Comparison of ENCODE assay signal across 8 cellular contexts in genomic region chr2:209425082-209426071, GRCh38. TPM values are rescaled to one million over a fixed set of nuclear protein-coding genes. Genes with fewer than 3 reads are reported as not detected.
DNase-seq lines count a peak whose midpoint lies in the region; ATAC-seq, FAIRE-seq and TF ChIP-seq lines count a peak whose summit lies in the region.

No MANE protein-coding gene starts in this region.

- DNase-seq in BJ (ENCODE audit: low read depth) (no peak), HuH-7 (ENCODE audit: low spot score) (peak; percentile 40), NT2/D1 (ENCODE audit: low read depth, low spot score) (peak; percentile 30), H1 (ENCODE audit: low read depth in 1 of 2, low spot score in 2 of 2) (no peak), naive B cell (peak; percentile 29), T-helper 9 cell (no peak)
- DNase-seq in activated CD8-positive, alpha-beta memory T cell treated with anti-CD3 and anti-CD28 coated beads, Interleukin-2, amount 10 ng/mL, durations not matched to agents 7 days and 5 days, result no peak

- H3K36me3 Mint-ChIP-seq in naive B cell, result no peaks in the 10 kb centered on the region
- H3K36me3 Mint-ChIP-seq in activated CD8-positive, alpha-beta memory T cell treated with anti-CD3 and anti-CD28 coated beads, Interleukin-2, amount 10 ng/mL, durations not matched to agents 7 days and 5 days, result no peaks in the 10 kb centered on the region

- H2AK5ac ChIP-seq in H1 (ENCODE audit: low read depth, low read length), result no peak overlapping the region

- peak overlapping the region; percentile 90 to 96 for H3K4me2 ChIP-seq in H1 (ENCODE audit: insufficient read depth in 1 of 2, low read depth in 2 of 2, low read length in 2 of 2)

- H3K27me3 ChIP-seq in BJ (ENCODE audit: control insufficient read depth, insufficient read depth, low read length) (no peaks in the 10 kb centered on the region), NT2/D1 (ENCODE audit: insufficient read depth, insufficient read length) (peaks cover 8% of the 10 kb centered on the region), H1 (replicated peaks in 1 of 4; ENCODE audit: control insufficient read depth in 3 of 4, extremely low read depth in 1 of 4, insufficient read depth in 3 of 4, low read length in 3 of 4) (no peaks in the 10 kb centered on the region; a peak in 2 of 7 replicates)

- H4K20me1 ChIP-seq in H1 (replicated peaks in 1 of 2; ENCODE audit: control insufficient read depth in 1 of 2, insufficient read depth in 2 of 2, low read length in 2 of 2), result no peaks in the 10 kb centered on the region

- peak overlapping the region; percentile 81 to 95 (median 90) for H3K4me3 Mint-ChIP-seq in naive B cell
- no peak overlapping the region for H3K4me3 Mint-ChIP-seq in activated CD8-positive, alpha-beta memory T cell treated with anti-CD3 and anti-CD28 coated beads, Interleukin-2, amount 10 ng/mL, durations not matched to agents 7 days and 5 days

- TF ChIP-seq POLR2A in H1 (IDR thresholded peaks at IDR 0.05; ENCODE audit: control extremely low read depth in 1 of 2, low read depth in 2 of 2, low read length in 2 of 2), result no peak

- H3K79me1 ChIP-seq in H1 (ENCODE audit: low read depth, low read length), result no peaks in the 10 kb centered on the region

- no peak overlapping the region for H3K18ac ChIP-seq in H1 (ENCODE audit: extremely low read depth, low read length)

- POLR2A ChIA-PET in BJ (lab: Charles Lee) (no interaction called here), H1 (lab: Charles Lee; ENCODE audit: partially characterized antibody) (no interaction called here)

- no peak for TF ChIP-seq EP300 in H1 (IDR thresholded peaks at IDR 0.05; ENCODE audit: borderline replicate concordance in 1 of 2, low read depth in 2 of 2, low read length in 2 of 2)

- FAIRE-seq in H1 (lab: Jason Lieb, UNC), result no peak

- peak overlapping the region in 2 of 6 donors; percentile 0 to 22 for H3K27ac Mint-ChIP-seq in naive B cell
- H3K27ac Mint-ChIP-seq in activated CD8-positive, alpha-beta memory T cell treated with anti-CD3 and anti-CD28 coated beads, Interleukin-2, amount 10 ng/mL, durations not matched to agents 7 days and 5 days, result no peak overlapping the region

- CTCF ChIA-PET in BJ (lab: Yijun Ruan, JAX), result interaction anchor here (0.6 to 6.3 kb wide), 23 partner anchors 9 to 178 kb away, joined by 3 to 108 read pairs (median 6); no protein-coding TSS in a partner anchor
- CTCF ChIA-PET in H1 (lab: Charles Lee; ENCODE audit: partially characterized antibody), result interaction anchor here (0.6 to 4.2 kb wide), 29 partner anchors 8 to 970 kb away, joined by 3 to 31 read pairs (median 4); partner anchors contain the start of gene UNC80
- CTCF ChIA-PET in activated CD8-positive, alpha-beta memory T cell treated with anti-CD3 and anti-CD28 coated beads, Interleukin-2, amount 10 ng/mL, durations not matched to agents 7 days and 5 days (lab: Charles Lee), result interaction anchor here (1.4 kb wide), 1 partner anchor 91 kb away, joined by 4 read pairs; no protein-coding TSS in a partner anchor

- ATAC-seq in GM18502 (IDR thresholded peaks at IDR 0.05; ENCODE audit: poor library complexity, unreplicated experiment) (peak; percentile 41), naive B cell (ENCODE audit: low read depth in 2 of 2) (peak; percentile 14 to 28)
- ATAC-seq in activated CD8-positive, alpha-beta memory T cell treated with anti-CD3 and anti-CD28 coated beads, Interleukin-2, amount 10 ng/mL, durations not matched to agents 7 days and 5 days, result no peak

- no peak overlapping the region for H3K4ac ChIP-seq in H1 (replicated peaks; ENCODE audit: insufficient read length, low read depth, low read length)

- 38% methylated on average over 7 of the region's 7 CpGs; no CpG with 5 or more reads in 1 of the 2 experiments for WGBS in H1 (ENCODE audit: extremely low coverage in 1 of 2, insufficient coverage in 1 of 2, insufficient read length in 1 of 2, insufficient replicate concordance in 2 of 2, low coverage in 1 of 2, low lambda C conversion rate in 2 of 2, missing lambda C conversion rate in 1 of 2), 2 experiments

- H3K4me1 ChIP-seq in NT2/D1 (ENCODE audit: insufficient read depth, insufficient read length), result peaks cover 4% of the 10 kb centered on the region
- H3K4me1 ChIP-seq in H1 (replicated peaks in 1 of 4; ENCODE audit: control insufficient read depth in 3 of 4, insufficient read depth in 4 of 4, low read length in 3 of 4), result peaks cover 0 to 6% (median 1%) of the 10 kb centered on the region in 4 experiments; a peak in 4 of 7 replicates

- H2BK20ac ChIP-seq in H1 (ENCODE audit: low read length), result no peak overlapping the region

- H3K79me2 ChIP-seq in H1 (ENCODE audit: control insufficient read depth in 1 of 2, insufficient read depth in 2 of 2, low read length in 2 of 2), result peaks cover 0 to 5% of the 10 kb centered on the region in 2 experiments; a peak in 1 of 4 replicates

- no peak overlapping the region for H3K14ac ChIP-seq in H1 (ENCODE audit: insufficient read length)

- H2BK15ac ChIP-seq in H1 (ENCODE audit: low read length), result no peak overlapping the region

- no peak overlapping the region for H2AFZ ChIP-seq in H1 (ENCODE audit: low read length)

- peaks cover 0 to 13% (median 4%) of the 10 kb centered on the region in 3 donors for H3K27me3 Mint-ChIP-seq in naive B cell
- peaks cover 27% of the 10 kb centered on the region for H3K27me3 Mint-ChIP-seq in activated CD8-positive, alpha-beta memory T cell treated with anti-CD3 and anti-CD28 coated beads, Interleukin-2, amount 10 ng/mL, durations not matched to agents 7 days and 5 days

- no peak overlapping the region for H4K8ac ChIP-seq in H1 (ENCODE audit: extremely low read depth, insufficient read depth, low read length)

- no peak overlapping the region for H2BK120ac ChIP-seq in H1 (replicated peaks; ENCODE audit: low read depth, low read length)

- TF ChIP-seq CTCF in BJ (IDR thresholded peaks at IDR 0.05; ENCODE audit: insufficient read depth, low read depth, low read length) (peak; percentile 70), H1 (IDR thresholded peaks at IDR 0.05; ENCODE audit: control extremely low read depth in 1 of 3, insufficient read depth in 1 of 3, low read depth in 1 of 3, low read length in 3 of 3) (peak in 2 of 3 experiments; percentile 50 to 61; a peak in 2 of 4 replicates)

- H4K91ac ChIP-seq in H1 (replicated peaks; ENCODE audit: insufficient read length, low read length), result no peak overlapping the region

- no peak overlapping the region for H2BK5ac ChIP-seq in H1 (ENCODE audit: low read depth, low read length)

- peak overlapping the region; percentile 77 for H3K9ac ChIP-seq in NT2/D1 (ENCODE audit: insufficient read length, low read depth)
- no peak overlapping the region for H3K9ac ChIP-seq in H1 (replicated peaks in 1 of 4; ENCODE audit: extremely low read depth in 1 of 4, low read depth in 3 of 4, low read length in 3 of 4)

- H3K36me3 ChIP-seq in BJ (ENCODE audit: control insufficient read depth, insufficient read depth, low read length) (no peaks in the 10 kb centered on the region), NT2/D1 (ENCODE audit: insufficient read depth, insufficient read length, low read length) (no peaks in the 10 kb centered on the region), H1 (ENCODE audit: control insufficient read depth in 2 of 4, insufficient read depth in 4 of 4, low read length in 3 of 4) (no peaks in the 10 kb centered on the region; a peak in 1 of 8 replicates)

- peaks cover 17 to 22% (median 18%) of the 10 kb centered on the region in 3 donors for H3K4me1 Mint-ChIP-seq in naive B cell
- H3K4me1 Mint-ChIP-seq in activated CD8-positive, alpha-beta memory T cell treated with anti-CD3 and anti-CD28 coated beads, Interleukin-2, amount 10 ng/mL, durations not matched to agents 7 days and 5 days, result peaks cover 10% of the 10 kb centered on the region

- no peak overlapping the region for H4K5ac ChIP-seq in H1 (ENCODE audit: insufficient read length, low read depth, low read length)

- H3K23ac ChIP-seq in H1 (ENCODE audit: insufficient read length), result no peak overlapping the region

- no peak overlapping the region for H3K27ac ChIP-seq in H1 (ENCODE audit: low read depth, low read length)

- H3K9me3 ChIP-seq in NT2/D1 (ENCODE audit: insufficient read depth, low read length) (no peaks in the 10 kb centered on the region), H1 (ENCODE audit: insufficient read depth in 2 of 2, low read depth in 1 of 2, low read length in 1 of 2) (no peaks in the 10 kb centered on the region)

- H3K4me3 ChIP-seq in BJ (ENCODE audit: low read depth, low read length), result peak overlapping the region; percentile 74
- peak overlapping the region; percentile 83 for H3K4me3 ChIP-seq in NT2/D1 (ENCODE audit: insufficient read length, low read depth)
- H3K4me3 ChIP-seq in H1 (ENCODE audit: extremely low read depth in 1 of 4, insufficient read depth in 2 of 4, low read depth in 3 of 4, low read length in 4 of 4), result peak overlapping the region; percentile 50 to 91 (median 67); a peak in 6 of 8 replicates

- H3K23me2 ChIP-seq in H1 (ENCODE audit: low read depth, low read length), result peaks cover 5% of the 10 kb centered on the region; the same call in 1 of the 2 replicates

- no peak overlapping the region for H3K56ac ChIP-seq in H1 (replicated peaks; ENCODE audit: insufficient read length, low read depth, low read length)

- TF ChIP-seq RAD21 in H1 (IDR thresholded peaks at IDR 0.05 in 1 of 2, conservative IDR thresholded peaks at IDR 0.05 in 1 of 2; ENCODE audit: low read depth in 2 of 2, low read length in 2 of 2), result peak; percentile 58 to 61

- H2BK12ac ChIP-seq in H1 (ENCODE audit: low read depth, low read length), result no peak overlapping the region

- H3K9me3 Mint-ChIP-seq in naive B cell, result no peaks in the 10 kb centered on the region
- H3K9me3 Mint-ChIP-seq in activated CD8-positive, alpha-beta memory T cell treated with anti-CD3 and anti-CD28 coated beads, Interleukin-2, amount 10 ng/mL, durations not matched to agents 7 days and 5 days (ENCODE audit: low read depth), result no peaks in the 10 kb centered on the region

TF ChIP-seq in H1, 55 proteins besides CTCF, POLR2A, EP300 and RAD21 (continues in another document):
- TF ChIP-seq CBX5 (IDR thresholded peaks at IDR 0.05; ENCODE audit: low read depth, low read length), result no peak
- no peak for TF ChIP-seq TBP (IDR thresholded peaks at IDR 0.05; ENCODE audit: low read depth, low read length)

RNA-seq across cellular contexts. Expression of gene MAP2, which starts 1.5 kb away (rescaled TPM):
- polyA plus RNA-seq in BJ (2011; rRNA removed) (3.5 and 3.7 TPM in 2 replicates), H1 (2011; rRNA removed) (7.2 and 9.4 TPM in 2 replicates), naive B cell (ENCODE audit: low read depth in 6 of 6) (10 to 100 TPM in 1 of 6 donors, 1 to 10 TPM in 5; 2.7 to 10.1 (median 6.3) TPM)
- 7.3 and 10.5 TPM in 2 replicates for polyA minus RNA-seq in BJ (2011; rRNA and poly(A)+ RNA removed)
- total RNA-seq in H1 (2021; fragmentation: NEBNext Ultra II Directional; extraction: Animal tissue kit (Norgen Biotek cat#: 25700)), result 4.6 and 5.9 TPM in 2 replicates
- polyA plus RNA-seq in H1 (2011; cell fraction: cytosol; rRNA removed), result 4.1 TPM
- polyA plus RNA-seq in H1 (2011; cell fraction: nucleus; rRNA removed), result 12.9 TPM
- 6.6 to 8.3 TPM (median 8.0 TPM) in 4 replicates for polyA plus RNA-seq in H1 (2012, experiment 1 of 2)
- 1.5 TPM for polyA plus RNA-seq in H1 (2012, experiment 2 of 2)
- polyA plus RNA-seq in H1 (2013, experiment 1 of 2), result 3.8 TPM
- polyA plus RNA-seq in H1 (2013, experiment 2 of 2), result 3.1 TPM
- 14.0 and 22.9 TPM in 2 replicates for polyA minus RNA-seq in H1 (2011; rRNA and poly(A)+ RNA removed)
- 7.4 TPM for polyA minus RNA-seq in H1 (2011; cell fraction: cytosol; rRNA and poly(A)+ RNA removed)
- 17.3 TPM for polyA minus RNA-seq in H1 (2011; cell fraction: nucleus; rRNA and poly(A)+ RNA removed)
- under 1 TPM in 1 of 2 experiments, not detected in 1; 0.16 TPM for total RNA-seq in activated CD8-positive, alpha-beta memory T cell treated with anti-CD3 and anti-CD28 coated beads, Interleukin-2, amount 10 ng/mL, durations not matched to agents 7 days and 5 days

Comparison
In these comparisons a context has a peak if more than half of its experiments do, and no peak if none do; other contexts are left out.
1. DNase-seq: peak in HuH-7 (single experiment), NT2/D1 (single experiment) and naive B cell (single experiment); none in BJ (single experiment), H1 (0 of 2), T-helper 9 cell (single experiment) and activated CD8-positive, alpha-beta memory T cell treated with anti-CD3 and anti-CD28 coated beads, Interleukin-2, amount 10 ng/mL, durations not matched to agents 7 days and 5 days (single experiment).
2. Peak in every context shown above with its lines, with median percentiles within 50 percentile points of each other: H3K4me3 ChIP-seq.